In genomic region chr14:76699901-76700590, GRCh38 we compare ENCODE assay signal across 20 cellular contexts.
"Had no signal": no experiment of that assay in that cellular context is flagged by ENCODE, and none has a peak within 500 bp of the region (broad histone marks: within the 10 kb centered on the region; RNA-seq: fewer than 3 reads in every experiment).

No MANE protein-coding gene starts in this region.

- H3K36me3 ChIP-seq: left lung, neural progenitor cell, prostate gland, right lobe of liver, suprapubic skin, WERI-Rb-1 had no signal

- H3K79me2 ChIP-seq: hepatocyte had no signal

- H3K4me1 Mint-ChIP-seq: memory B cell; naive thymus-derived CD4-positive, alpha-beta T cell; stimulated activated naive CD8-positive, alpha-beta T cell treated with anti-CD3 and anti-CD28 coated beads, Interleukin-15, amount 100 ng/mL, for 72 hours had no signal

- H3K9ac ChIP-seq: neural progenitor cell had no signal

- H3K27ac ChIP-seq: hepatocyte, left lung, neural progenitor cell, prostate gland, right lobe of liver, suprapubic skin, WERI-Rb-1 had no signal

- FAIRE-seq: endothelial cell of umbilical vein, islet of Langerhans had no signal

- H3K27ac Mint-ChIP-seq: activated naive CD4-positive, alpha-beta T cell treated with anti-CD3 and anti-CD28 coated beads for 36 hours; activated T-cell treated with anti-CD3 and anti-CD28 coated beads, Interleukin-2, amount 50 U/mL, for 24 hours; activated T-helper 2 cell treated with anti-CD3 and anti-CD28 coated beads, Interferon-gamma antibody, Interleukin-2, Interleukin-4, amounts not matched to agents 10 μg/mL and 5 μg/mL and 100 μg/mL, durations not matched to agents 14 hours and 24 hours and 36 hours; dendritic cell treated with granulocyte-macrophage colony-stimulating factor and Interleukin-4, amounts not matched to agents 40 ng/mL and 50 ng/mL, for 4 days; memory B cell; naive thymus-derived CD4-positive, alpha-beta T cell; neural progenitor cell; stimulated activated naive CD8-positive, alpha-beta T cell treated with anti-CD3 and anti-CD28 coated beads, Interleukin-15, amount 100 ng/mL, for 72 hours had no signal

- H3K36me3 Mint-ChIP-seq: memory B cell; naive thymus-derived CD4-positive, alpha-beta T cell; neural progenitor cell had no signal

- H3K4me3 Mint-ChIP-seq: activated naive CD4-positive, alpha-beta T cell treated with anti-CD3 and anti-CD28 coated beads for 36 hours; activated T-cell treated with anti-CD3 and anti-CD28 coated beads, Interleukin-2, amount 50 U/mL, for 24 hours; dendritic cell treated with granulocyte-macrophage colony-stimulating factor and Interleukin-4, amounts not matched to agents 40 ng/mL and 50 ng/mL, for 4 days; memory B cell; naive thymus-derived CD4-positive, alpha-beta T cell; neural progenitor cell; stimulated activated naive CD8-positive, alpha-beta T cell treated with anti-CD3 and anti-CD28 coated beads, Interleukin-15, amount 100 ng/mL, for 72 hours had no signal

- DNase-seq: activated CD4-positive, alpha-beta T cell treated with anti-CD3 and anti-CD28 coated beads for 1 hour; activated naive CD4-positive, alpha-beta T cell treated with anti-CD3 and anti-CD28 coated beads for 36 hours; activated T-cell treated with anti-CD3 and anti-CD28 coated beads, Interleukin-2, amount 50 U/mL, for 24 hours; effector CD8-positive, alpha-beta T cell; left lung; naive thymus-derived CD4-positive, alpha-beta T cell; right lobe of liver; stimulated activated CD4-positive, alpha-beta T cell treated with anti-CD3 and anti-CD28 coated beads, Interleukin-4, amount 100 ng/mL, for 1 hour; stimulated activated naive CD8-positive, alpha-beta T cell treated with anti-CD3 and anti-CD28 coated beads, Interleukin-15, amount 100 ng/mL, for 72 hours; WERI-Rb-1 had no signal

- H3K27me3 Mint-ChIP-seq: activated T-cell treated with anti-CD3 and anti-CD28 coated beads, Interleukin-2, amount 50 U/mL, for 24 hours had no signal

- H3K27me3 ChIP-seq: hepatocyte, left lung, neural progenitor cell, right lobe of liver, suprapubic skin had no signal

- H3K9me3 Mint-ChIP-seq: activated naive CD4-positive, alpha-beta T cell treated with anti-CD3 and anti-CD28 coated beads for 36 hours; activated T-cell treated with anti-CD3 and anti-CD28 coated beads, Interleukin-2, amount 50 U/mL, for 24 hours; activated T-helper 2 cell treated with anti-CD3 and anti-CD28 coated beads, Interferon-gamma antibody, Interleukin-2, Interleukin-4, amounts not matched to agents 10 μg/mL and 5 μg/mL and 100 μg/mL, durations not matched to agents 14 hours and 24 hours and 36 hours; memory B cell; naive thymus-derived CD4-positive, alpha-beta T cell; stimulated activated naive CD8-positive, alpha-beta T cell treated with anti-CD3 and anti-CD28 coated beads, Interleukin-15, amount 100 ng/mL, for 72 hours had no signal

- H3K4me1 ChIP-seq: left lung, neural progenitor cell, prostate gland had no signal

- H3K9me3 ChIP-seq: left lung, prostate gland, right lobe of liver, suprapubic skin had no signal

- H3K4me3 ChIP-seq: hepatocyte, left lung, neural progenitor cell, prostate gland, right lobe of liver, smooth muscle cell, suprapubic skin had no signal

- H2AFZ ChIP-seq: hepatocyte, neural progenitor cell had no signal

- ATAC-seq: left lung; naive thymus-derived CD4-positive, alpha-beta T cell; right lobe of liver; stimulated activated naive CD8-positive, alpha-beta T cell treated with anti-CD3 and anti-CD28 coated beads, Interleukin-15, amount 100 ng/mL, for 72 hours had no signal

- H3K4me2 ChIP-seq: hepatocyte, neural progenitor cell, smooth muscle cell had no signal
